ENCODE assay signal across 21 cellular contexts in genomic region chr1:55124470-55124869, GRCh38.
A peak's percentile ranks its signal among the peaks of the same experiment; 100 is the strongest.
DNase-seq lines count a peak whose midpoint lies in the region; ATAC-seq and TF ChIP-seq lines count a peak whose summit lies in the region.
"Had no signal": no experiment of that assay in that cellular context is flagged by ENCODE, and none has a peak within 500 bp of the region (broad histone marks: within the 10 kb centered on the region; RNA-seq: fewer than 3 reads in every experiment).

No MANE protein-coding gene starts in this region.

- H3K9me3 ChIP-seq in mesenchymal stem cell (ENCODE audit: control insufficient read depth, low read length): no peaks in the 10 kb centered on the region
- H3K9me3 ChIP-seq in BE2C: no peaks in the 10 kb centered on the region
- H3K9me3 ChIP-seq in SJCRH30 (replicated peaks): peaks cover 3% of the 10 kb centered on the region
- H3K9me3 ChIP-seq: gastroesophageal sphincter, Peyer's patch had no signal

- no peak overlapping the region for H3K4me2 ChIP-seq in mesenchymal stem cell (ENCODE audit: low read length, poor library complexity, severe bottlenecking)

- 99% methylated on average over 5 of the region's 5 CpGs for WGBS in mesenchymal stem cell

- H2AFZ ChIP-seq in mesenchymal stem cell (ENCODE audit: low read depth, low read length): no peak overlapping the region

- H3K18ac ChIP-seq in mesenchymal stem cell (ENCODE audit: low read depth in 1 of 2, low read length in 2 of 2): no peak overlapping the region

- no peak overlapping the region for H3K27ac ChIP-seq in mesenchymal stem cell (ENCODE audit: low read length, poor library complexity, severe bottlenecking)
- H3K27ac ChIP-seq in SJCRH30: no peak overlapping the region
- H3K27ac ChIP-seq: gastroesophageal sphincter, Peyer's patch had no signal

- no peak overlapping the region for H2AK5ac ChIP-seq in mesenchymal stem cell (ENCODE audit: low read length, severe bottlenecking)

- no peak overlapping the region for H2BK12ac ChIP-seq in mesenchymal stem cell (ENCODE audit: low read length in 2 of 2)

- no peaks in the 10 kb centered on the region for H3K27me3 Mint-ChIP-seq in activated CD4-positive, alpha-beta T cell treated with anti-CD3 and anti-CD28 coated beads, Interleukin-2, amount 10 ng/mL, durations not matched to agents 24 days and 14 days
- H3K27me3 Mint-ChIP-seq in activated T-helper 2 cell treated with anti-CD3 and anti-CD28 coated beads, Interferon-gamma antibody, Interleukin-2, Interleukin-4, amounts not matched to agents 10 μg/mL and 5 μg/mL and 100 μg/mL, durations not matched to agents 14 hours and 24 hours and 36 hours (ENCODE audit: low read depth): no peaks in the 10 kb centered on the region
- H3K27me3 Mint-ChIP-seq in immature natural killer cell (ENCODE audit: low read depth in 3 of 3): peaks cover 0 to 4% (median 4%) of the 10 kb centered on the region in 3 donors
- H3K27me3 Mint-ChIP-seq: activated CD4-positive, alpha-beta T cell treated with anti-CD3 and anti-CD28 coated beads for 36 hours; B cell had no signal

- peaks cover 22% of the 10 kb centered on the region for H3K4me1 Mint-ChIP-seq in activated CD4-positive, alpha-beta T cell treated with anti-CD3 and anti-CD28 coated beads, Interleukin-2, amount 10 ng/mL, durations not matched to agents 24 days and 14 days
- peaks cover 24% of the 10 kb centered on the region for H3K4me1 Mint-ChIP-seq in activated T-helper 2 cell treated with anti-CD3 and anti-CD28 coated beads, Interferon-gamma antibody, Interleukin-2, Interleukin-4, amounts not matched to agents 10 μg/mL and 5 μg/mL and 100 μg/mL, durations not matched to agents 14 hours and 24 hours and 36 hours (ENCODE audit: low read depth)
- peaks cover 35 to 37% of the 10 kb centered on the region in 2 donors for H3K4me1 Mint-ChIP-seq in immature natural killer cell

- H3K4me3 ChIP-seq in mesenchymal stem cell (ENCODE audit: insufficient read depth in 1 of 2, low read depth in 1 of 2, low read length in 2 of 2) (no peak overlapping the region), BE2C (ENCODE audit: low read depth, low read length) (no peak overlapping the region), SJCRH30 (no peak overlapping the region)
- H3K4me3 ChIP-seq: gastroesophageal sphincter, Peyer's patch had no signal

- H3K79me1 ChIP-seq in mesenchymal stem cell (replicated peaks; ENCODE audit: low read length, poor library complexity, severe bottlenecking): peaks cover 17% of the 10 kb centered on the region

- H4K91ac ChIP-seq in mesenchymal stem cell (ENCODE audit: low read length): no peak overlapping the region

- H3K4me1 ChIP-seq in mesenchymal stem cell (ENCODE audit: control insufficient read depth, insufficient read depth, low read depth, low read length) (peaks cover 4% of the 10 kb centered on the region), BE2C (no peaks in the 10 kb centered on the region), SJCRH30 (peaks cover 16% of the 10 kb centered on the region)
- H3K4me1 ChIP-seq: Peyer's patch had no signal

- peaks cover 25 to 94% of the 10 kb centered on the region in 2 experiments for H3K36me3 ChIP-seq in mesenchymal stem cell (ENCODE audit: control insufficient read depth in 1 of 2, insufficient read depth in 2 of 2, low read depth in 1 of 2, low read length in 2 of 2)
- peaks cover 5% of the 10 kb centered on the region for H3K36me3 ChIP-seq in BE2C
- H3K36me3 ChIP-seq in SJCRH30: peaks cover 89% of the 10 kb centered on the region

- no peak for TF ChIP-seq CTCF in BE2C (IDR thresholded peaks at IDR 0.05; ENCODE audit: low read depth, low read length)

- no peak overlapping the region for H3K4me3 Mint-ChIP-seq in activated CD4-positive, alpha-beta T cell treated with anti-CD3 and anti-CD28 coated beads, Interleukin-2, amount 10 ng/mL, durations not matched to agents 24 days and 14 days
- H3K4me3 Mint-ChIP-seq in activated T-helper 2 cell treated with anti-CD3 and anti-CD28 coated beads, Interferon-gamma antibody, Interleukin-2, Interleukin-4, amounts not matched to agents 10 μg/mL and 5 μg/mL and 100 μg/mL, durations not matched to agents 14 hours and 24 hours and 36 hours (ENCODE audit: low read depth): no peak overlapping the region
- no peak overlapping the region for H3K4me3 Mint-ChIP-seq in immature natural killer cell
- H3K4me3 Mint-ChIP-seq: activated CD4-positive, alpha-beta T cell treated with anti-CD3 and anti-CD28 coated beads for 36 hours; B cell had no signal

- no peak overlapping the region for H2BK15ac ChIP-seq in mesenchymal stem cell (ENCODE audit: low read depth, poor library complexity, severe bottlenecking)

- H3K27ac Mint-ChIP-seq in activated CD4-positive, alpha-beta T cell treated with anti-CD3 and anti-CD28 coated beads, Interleukin-2, amount 10 ng/mL, durations not matched to agents 24 days and 14 days: peak overlapping the region; percentile 30
- peak overlapping the region; percentile 32 for H3K27ac Mint-ChIP-seq in activated T-helper 2 cell treated with anti-CD3 and anti-CD28 coated beads, Interferon-gamma antibody, Interleukin-2, Interleukin-4, amounts not matched to agents 10 μg/mL and 5 μg/mL and 100 μg/mL, durations not matched to agents 14 hours and 24 hours and 36 hours
- peak overlapping the region; percentile 23 to 73 (median 39) for H3K27ac Mint-ChIP-seq in immature natural killer cell
- H3K27ac Mint-ChIP-seq: B cell had no signal

- intact Hi-C loops in activated CD4-positive, alpha-beta T cell treated with anti-CD3 and anti-CD28 coated beads, Interleukin-2, amount 10 ng/mL, durations not matched to agents 24 days and 14 days (cut with micrococcal nuclease): no loop called here
- intact Hi-C loops in activated T-helper 2 cell treated with anti-CD3 and anti-CD28 coated beads, Interferon-gamma antibody, Interleukin-2, Interleukin-4, amounts not matched to agents 10 μg/mL and 5 μg/mL and 100 μg/mL, durations not matched to agents 14 hours and 24 hours and 36 hours (cut with micrococcal nuclease): no loop called here

- H4K8ac ChIP-seq in mesenchymal stem cell (ENCODE audit: low read length): no peak overlapping the region

- no peak for DNase-seq in activated CD4-positive, alpha-beta T cell treated with anti-CD3 and anti-CD28 coated beads, Interleukin-2, amount 10 ng/mL, durations not matched to agents 24 days and 14 days
- no peak for DNase-seq in activated CD4-positive, alpha-beta T cell treated with anti-CD3 and anti-CD28 coated beads, Interleukin-2, amount 50 U/mL, for 48 hours
- DNase-seq in activated T-helper 2 cell treated with anti-CD3 and anti-CD28 coated beads, Interferon-gamma antibody, Interleukin-2, Interleukin-4, amounts not matched to agents 10 μg/mL and 5 μg/mL and 100 μg/mL, durations not matched to agents 14 hours and 24 hours and 36 hours (ENCODE audit: low spot score): no peak
- DNase-seq in immature natural killer cell: no peak
- no peak for DNase-seq in mesenchymal stem cell
- no peak for DNase-seq in BE2C
- DNase-seq in SJCRH30: no peak
- DNase-seq: activated CD4-positive, alpha-beta T cell treated with anti-CD3 and anti-CD28 coated beads for 36 hours; activated gamma-delta T cell treated with Interleukin-2 at 50 U/mL for 16 hours; Calu3; KBM-7; kidney glomerular epithelial cell; NCI-H146; NCI-H2171 treated with DMSO at 0.1 percent for 48 hours; NCI-H526; Peyer's patch; T-helper 1 cell had no signal

- no peak overlapping the region for H3K4ac ChIP-seq in mesenchymal stem cell (ENCODE audit: low read depth in 1 of 2, low read length in 2 of 2)

- H3K36me3 Mint-ChIP-seq in activated CD4-positive, alpha-beta T cell treated with anti-CD3 and anti-CD28 coated beads, Interleukin-2, amount 10 ng/mL, durations not matched to agents 24 days and 14 days (ENCODE audit: low read depth): peaks cover 80% of the 10 kb centered on the region
- H3K36me3 Mint-ChIP-seq in activated T-helper 2 cell treated with anti-CD3 and anti-CD28 coated beads, Interferon-gamma antibody, Interleukin-2, Interleukin-4, amounts not matched to agents 10 μg/mL and 5 μg/mL and 100 μg/mL, durations not matched to agents 14 hours and 24 hours and 36 hours (ENCODE audit: low read depth): peaks cover 90% of the 10 kb centered on the region
- H3K36me3 Mint-ChIP-seq in immature natural killer cell: peaks cover 44 to 70% (median 50%) of the 10 kb centered on the region in 3 donors

- H3K14ac ChIP-seq in mesenchymal stem cell (ENCODE audit: low read length in 2 of 2): no peak overlapping the region

- H3K27me3 ChIP-seq in mesenchymal stem cell (ENCODE audit: control insufficient read depth in 1 of 2, insufficient read depth in 1 of 2, low read length in 2 of 2): no peaks in the 10 kb centered on the region
- H3K27me3 ChIP-seq in BE2C: no peaks in the 10 kb centered on the region
- H3K27me3 ChIP-seq in SJCRH30: no peaks in the 10 kb centered on the region
- H3K27me3 ChIP-seq: gastroesophageal sphincter, Peyer's patch had no signal

- H3K9ac ChIP-seq in mesenchymal stem cell (ENCODE audit: low read length): no peak overlapping the region

- peak; percentile 33 for ATAC-seq in GM18858 (IDR thresholded peaks at IDR 0.05; ENCODE audit: unreplicated experiment)
- ATAC-seq: activated CD4-positive, alpha-beta T cell treated with anti-CD3 and anti-CD28 coated beads for 36 hours; gastroesophageal sphincter; HCT116 had no signal

- H3K23ac ChIP-seq in mesenchymal stem cell (ENCODE audit: low read length in 2 of 2): no peak overlapping the region

- no peak overlapping the region for H2BK5ac ChIP-seq in mesenchymal stem cell (ENCODE audit: low read depth, low read length, poor library complexity, severe bottlenecking)

- no peak overlapping the region for H2BK120ac ChIP-seq in mesenchymal stem cell (ENCODE audit: low read depth, low read length)

- peaks cover 12% of the 10 kb centered on the region for H3K9me3 Mint-ChIP-seq in activated CD4-positive, alpha-beta T cell treated with anti-CD3 and anti-CD28 coated beads, Interleukin-2, amount 10 ng/mL, durations not matched to agents 24 days and 14 days
- H3K9me3 Mint-ChIP-seq in activated T-helper 2 cell treated with anti-CD3 and anti-CD28 coated beads, Interferon-gamma antibody, Interleukin-2, Interleukin-4, amounts not matched to agents 10 μg/mL and 5 μg/mL and 100 μg/mL, durations not matched to agents 14 hours and 24 hours and 36 hours: peaks cover 7% of the 10 kb centered on the region
- no peaks in the 10 kb centered on the region for H3K9me3 Mint-ChIP-seq in immature natural killer cell
